In the genomic region with DNA sequence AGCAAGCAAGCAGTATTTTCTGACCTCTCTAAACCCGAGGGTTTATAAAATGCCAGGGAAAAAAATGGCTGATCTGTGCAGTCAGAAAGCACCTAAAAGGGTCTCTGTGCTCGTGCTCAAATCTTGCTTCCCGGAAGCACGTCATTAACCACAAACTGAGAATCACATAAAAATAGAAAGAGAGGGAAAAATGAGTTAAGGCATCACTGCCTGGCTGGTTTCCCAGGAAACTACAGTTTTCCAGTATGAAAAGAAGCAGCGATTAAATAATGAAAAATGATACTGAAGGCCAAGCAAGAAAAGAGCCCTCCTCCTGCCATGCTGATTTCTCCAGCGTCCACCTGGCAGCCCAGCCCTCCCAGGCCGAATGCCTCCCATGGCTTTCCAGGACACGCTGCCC, we compare ENCODE assay signal across 15 cellular contexts.
"Had no signal": no experiment of that assay in that cellular context is flagged by ENCODE, and none has a peak within 500 bp of the region (broad histone marks: within the 10 kb centered on the region; RNA-seq: fewer than 3 reads in every experiment).

No MANE protein-coding gene starts in this region.

- H3K9me3 ChIP-seq: ovary, uterus had no signal

- DNase-seq: activated CD4-positive, alpha-beta T cell treated with anti-CD3 and anti-CD28 coated beads, Interleukin-2, amount 10 ng/mL, durations not matched to agents 7 days and 5 days; activated CD8-positive, alpha-beta memory T cell treated with anti-CD3 and anti-CD28 coated beads, Interleukin-2, amount 50 U/mL, for 48 hours; activated gamma-delta T cell; activated T-cell treated with anti-CD3 and anti-CD28 coated beads, Interleukin-2, amount 50 U/mL, for 72 hours; cortex of kidney; effector CD4-positive, alpha-beta T cell; foreskin melanocyte; kidney glomerular epithelial cell; nephron progenitor cell; ovary; stimulated activated CD4-positive, alpha-beta T cell treated with anti-CD3 and anti-CD28 coated beads, Interleukin-2, amount 100 ng/mL, for 48 hours; stimulated activated naive CD4-positive, alpha-beta T cell; uterus had no signal

- H3K4me3 ChIP-seq: ovary, tibial nerve, uterus had no signal

- H3K27me3 ChIP-seq: ovary, uterus had no signal

- H3K4me1 ChIP-seq: uterus had no signal

- H3K27me3 Mint-ChIP-seq: activated CD4-positive, alpha-beta T cell treated with anti-CD3 and anti-CD28 coated beads, Interleukin-2, amount 10 ng/mL, durations not matched to agents 7 days and 5 days had no signal

- H3K9me3 Mint-ChIP-seq: activated CD4-positive, alpha-beta T cell treated with anti-CD3 and anti-CD28 coated beads, Interleukin-2, amount 10 ng/mL, durations not matched to agents 7 days and 5 days; activated T-cell treated with anti-CD3 and anti-CD28 coated beads, Interleukin-2, amount 50 U/mL, for 72 hours had no signal

- H3K36me3 Mint-ChIP-seq: activated naive CD8-positive, alpha-beta T cell had no signal

- H3K4me1 Mint-ChIP-seq: activated CD4-positive, alpha-beta T cell treated with anti-CD3 and anti-CD28 coated beads, Interleukin-2, amount 10 ng/mL, durations not matched to agents 7 days and 5 days had no signal

- H3K36me3 ChIP-seq: ovary, tibial nerve, uterus had no signal

- H3K27ac Mint-ChIP-seq: activated CD4-positive, alpha-beta T cell treated with anti-CD3 and anti-CD28 coated beads, Interleukin-2, amount 10 ng/mL, durations not matched to agents 7 days and 5 days; activated naive CD8-positive, alpha-beta T cell; activated T-cell treated with anti-CD3 and anti-CD28 coated beads, Interleukin-2, amount 50 U/mL, for 72 hours; nephron progenitor cell had no signal

- H3K27ac ChIP-seq: ovary, tibial nerve, uterus had no signal

- ATAC-seq: activated T-cell treated with anti-CD3 and anti-CD28 coated beads, Interleukin-2, amount 50 U/mL, for 72 hours had no signal

- H3K4me3 Mint-ChIP-seq: activated CD4-positive, alpha-beta T cell treated with anti-CD3 and anti-CD28 coated beads, Interleukin-2, amount 10 ng/mL, durations not matched to agents 7 days and 5 days; activated naive CD8-positive, alpha-beta T cell; activated T-cell treated with anti-CD3 and anti-CD28 coated beads, Interleukin-2, amount 50 U/mL, for 72 hours; nephron progenitor cell had no signal
